8 cellular contexts compared by ENCODE assay signal in genomic region chr10:35335133-35335532, GRCh38. TPM values are rescaled to one million over a fixed set of nuclear protein-coding genes. Genes with fewer than 3 reads are reported as not detected.
DNase-seq lines count a peak whose midpoint lies in the region; ATAC-seq and TF ChIP-seq lines count a peak whose summit lies in the region.

No MANE protein-coding gene starts in this region.

- no peak for TF ChIP-seq POLR2A in breast epithelium (IDR thresholded peaks at IDR 0.05)

- CTCF ChIA-PET in AG04449 (lab: Yijun Ruan, JAX) = interaction anchor here (1.3 kb wide), 1 partner anchor 228 kb away, joined by 3 read pairs; no protein-coding TSS in a partner anchor

- no peak for DNase-seq in AG04449 (ENCODE audit: low read depth, low spot score)
- no peak for DNase-seq in breast epithelium (ENCODE audit: low spot score in 2 of 2)
- DNase-seq in epidermal melanocyte (ENCODE audit: insufficient read length, low spot score) = no peak
- DNase-seq in cerebellum (ENCODE audit: low spot score) = no peak
- no peak for DNase-seq in H4 (ENCODE audit: low spot score)

- no peak for ATAC-seq in GM19324 (IDR thresholded peaks at IDR 0.05; ENCODE audit: low FRiP score, unreplicated experiment)

- POLR2A ChIA-PET in AG04449 (lab: Yijun Ruan, JAX) = no interaction called here

- H3K4me1 ChIP-seq in HUES64 (ENCODE audit: insufficient read depth, low read length) (peaks cover 15% of the 10 kb centered on the region), breast epithelium (peaks cover 0 to 13% of the 10 kb centered on the region in 2 donors), muscle layer of colon (ENCODE audit: insufficient read depth, low read length) (peaks cover 68% of the 10 kb centered on the region)

- no peak overlapping the region; the same call in 1 of the 2 replicates for H3K9ac ChIP-seq in HUES64 (ENCODE audit: low read depth, low read length)
- peak overlapping the region; percentile 81 for H3K9ac ChIP-seq in muscle layer of colon (ENCODE audit: low read length)

- H3K27ac ChIP-seq in HUES64 (ENCODE audit: low read depth, low read length) (no peak overlapping the region), breast epithelium (no peak overlapping the region), muscle layer of colon (ENCODE audit: low read depth, low read length) (no peak overlapping the region)

- TF ChIP-seq CTCF in AG04449 (IDR thresholded peaks at IDR 0.05; ENCODE audit: insufficient read depth, low read length, missing control alignments) (no peak), breast epithelium (IDR thresholded peaks at IDR 0.05) (no peak)

- peak overlapping the region; percentile 81 for H3K4me3 ChIP-seq in AG04449 (ENCODE audit: low read depth, low read length)
- peak overlapping the region; percentile 93 for H3K4me3 ChIP-seq in HUES64 (ENCODE audit: low read length)
- H3K4me3 ChIP-seq in breast epithelium = peak overlapping the region; percentile 76 to 99 (median 79)
- peak overlapping the region; percentile 75 to 89 for H3K4me3 ChIP-seq in muscle layer of colon (ENCODE audit: low read depth in 1 of 2, low read length in 2 of 2)

- H3K36me3 ChIP-seq in HUES64 (ENCODE audit: insufficient read depth, low read length) (peaks cover 12% of the 10 kb centered on the region), breast epithelium (no peaks in the 10 kb centered on the region), muscle layer of colon (ENCODE audit: insufficient read depth, low read length) (no peaks in the 10 kb centered on the region)

- H3K27me3 ChIP-seq in HUES64 (ENCODE audit: insufficient read depth, low read length) (0 out of 2 replicates have a peak, but pooled peaks cover 5% of the 10 kb centered on the region), breast epithelium (no peaks in the 10 kb centered on the region), muscle layer of colon (ENCODE audit: control insufficient read depth in 1 of 2, insufficient read depth in 2 of 2, low read length in 2 of 2) (no peaks in the 10 kb centered on the region)

- intact Hi-C loops in breast epithelium (cut with DNase I; ENCODE audit: low total_unique reads) = no loop called here

- H3K9me3 ChIP-seq in HUES64 (ENCODE audit: insufficient read depth, low read depth, low read length) (no peaks in the 10 kb centered on the region), breast epithelium (no peaks in the 10 kb centered on the region), muscle layer of colon (ENCODE audit: low read length) (no peaks in the 10 kb centered on the region)

- WGBS in HUES64 = 88% methylated on average over 7 of the region's 7 CpGs

RNA-seq across cellular contexts. Expression of gene CCNY, which starts 1.2 kb away (rescaled TPM):
- 33.7 TPM for polyA plus RNA-seq in HUES64 (2013, experiment 1 of 2)
- 33.8 TPM for polyA plus RNA-seq in HUES64 (2013, experiment 2 of 2)
- total RNA-seq in breast epithelium (10 to 100 TPM; 28.7 to 41.0 (median 36.1) TPM), cerebellum (33.6 TPM)
- total RNA-seq in H4 (2014; rRNA removed; shearing (Covaris generic)) = 25.1 and 37.6 TPM in 2 replicates
